ENCODE assay signal across 15 cellular contexts in the genomic region with DNA sequence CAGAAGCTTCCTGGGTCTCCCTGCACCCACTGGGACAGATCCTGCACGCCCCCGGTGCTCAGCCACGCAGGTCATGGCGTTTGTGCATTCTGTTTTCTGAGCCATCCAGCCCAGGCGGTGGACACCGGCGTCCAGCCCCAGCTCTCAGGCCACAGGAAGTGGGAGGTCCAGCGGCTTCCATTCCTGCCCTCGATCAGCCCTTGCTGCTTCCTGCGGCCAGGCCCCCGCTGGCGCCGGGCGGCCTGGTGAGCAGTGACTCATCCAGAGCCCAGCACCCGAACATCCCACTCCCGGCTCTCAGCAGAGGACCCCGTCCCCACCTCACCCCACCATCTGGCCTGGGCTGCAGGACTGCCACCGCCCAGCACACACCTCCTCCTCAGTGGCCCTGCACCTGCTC. TPM values are rescaled to one million over a fixed set of nuclear protein-coding genes. Genes with fewer than 3 reads are reported as not detected.
DNase-seq lines count a peak whose midpoint lies in the region; ATAC-seq, FAIRE-seq and TF ChIP-seq lines count a peak whose summit lies in the region.
"Had no signal": no experiment of that assay in that cellular context is flagged by ENCODE, and none has a peak within 500 bp of the region (broad histone marks: within the 10 kb centered on the region; RNA-seq: fewer than 3 reads in every experiment).

No MANE protein-coding gene starts in this region.

- peak overlapping the region; percentile 29 for H3K4me2 ChIP-seq in K562 (ENCODE audit: insufficient read depth, low read length)

- CTCF ChIA-PET in K562 (lab: Yijun Ruan, JAX; ENCODE audit: low intra/inter-chr PET ratio): no interaction called here

- ATAC-seq in activated naive CD8-positive, alpha-beta T cell treated with anti-CD3 and anti-CD28 coated beads, Interleukin-2, amount 10 ng/mL, durations not matched to agents 7 days and 5 days (ENCODE audit: low read depth): no peak
- ATAC-seq in activated naive CD8-positive, alpha-beta T cell treated with anti-CD3 and anti-CD28 coated beads, Interleukin-2, amount 50 U/mL, for 24 hours: no peak
- ATAC-seq in K562 (peak; percentile 55), left lung (peak; percentile 4), upper lobe of right lung (peak; percentile 4), HG02588 (IDR thresholded peaks at IDR 0.05; ENCODE audit: unreplicated experiment) (no peak), HG02885 (IDR thresholded peaks at IDR 0.05; ENCODE audit: poor library complexity, unreplicated experiment) (no peak), GM21360 (IDR thresholded peaks at IDR 0.05; ENCODE audit: unreplicated experiment) (no peak)
- ATAC-seq: naive thymus-derived CD8-positive, alpha-beta T cell had no signal

- peaks cover 9% of the 10 kb centered on the region; the same call in 1 of the 2 replicates for H4K20me1 ChIP-seq in K562 (replicated peaks; ENCODE audit: control insufficient read depth, insufficient read depth, low read length)

- no peak for TF ChIP-seq POLR2A in K562 (conservative IDR thresholded peaks at IDR 0.05)

- intact Hi-C loops in K562 (cut with micrococcal nuclease) (no loop called here), left lung (cut with DNase I) (no loop called here), upper lobe of right lung (cut with DNase I) (no loop called here)

- no peak overlapping the region for H3K4me3 Mint-ChIP-seq in activated naive CD8-positive, alpha-beta T cell treated with anti-CD3 and anti-CD28 coated beads, Interleukin-2, amount 10 ng/mL, durations not matched to agents 7 days and 5 days
- H3K4me3 Mint-ChIP-seq in activated naive CD8-positive, alpha-beta T cell treated with anti-CD3 and anti-CD28 coated beads, Interleukin-2, amount 50 U/mL, for 24 hours: no peak overlapping the region
- H3K4me3 Mint-ChIP-seq: activated CD4-positive, alpha-beta memory T cell treated with anti-CD3 and anti-CD28 coated beads for 36 hours had no signal

- H3K27me3 Mint-ChIP-seq in activated naive CD8-positive, alpha-beta T cell treated with anti-CD3 and anti-CD28 coated beads, Interleukin-2, amount 10 ng/mL, durations not matched to agents 7 days and 5 days: peaks cover 23% of the 10 kb centered on the region
- H3K27me3 Mint-ChIP-seq in activated naive CD8-positive, alpha-beta T cell treated with anti-CD3 and anti-CD28 coated beads, Interleukin-2, amount 50 U/mL, for 24 hours: peaks cover 37% of the 10 kb centered on the region

- H3K9me3 Mint-ChIP-seq in activated naive CD8-positive, alpha-beta T cell treated with anti-CD3 and anti-CD28 coated beads, Interleukin-2, amount 10 ng/mL, durations not matched to agents 7 days and 5 days: no peaks in the 10 kb centered on the region
- H3K9me3 Mint-ChIP-seq in activated naive CD8-positive, alpha-beta T cell treated with anti-CD3 and anti-CD28 coated beads, Interleukin-2, amount 50 U/mL, for 24 hours: no peaks in the 10 kb centered on the region
- H3K9me3 Mint-ChIP-seq: activated CD4-positive, alpha-beta memory T cell treated with anti-CD3 and anti-CD28 coated beads for 36 hours; naive thymus-derived CD8-positive, alpha-beta T cell had no signal

- peak; percentile 81 for FAIRE-seq in K562 (lab: Jason Lieb, UNC)
- FAIRE-seq: keratinocyte had no signal

- no peak for DNase-seq in activated naive CD8-positive, alpha-beta T cell treated with anti-CD3 and anti-CD28 coated beads, Interleukin-2, amount 10 ng/mL, durations not matched to agents 7 days and 5 days
- DNase-seq in activated naive CD8-positive, alpha-beta T cell treated with anti-CD3 and anti-CD28 coated beads, Interleukin-2, amount 50 U/mL, for 24 hours: no peak
- DNase-seq in K562 (ENCODE audit: extremely low read depth in 1 of 4, low spot score in 3 of 4) (peak; percentile 51 to 71 (median 62)), left lung (no peak), upper lobe of right lung (no peak)
- DNase-seq: 8988T; activated CD4-positive, alpha-beta memory T cell treated with anti-CD3 and anti-CD28 coated beads for 36 hours; activated gamma-delta T cell; naive thymus-derived CD8-positive, alpha-beta T cell; T-helper 1 cell; tibial artery had no signal

- H3K36me3 ChIP-seq in K562 (ENCODE audit: control insufficient read depth, insufficient read depth, low read length) (no peaks in the 10 kb centered on the region), left lung (no peaks in the 10 kb centered on the region), upper lobe of right lung (no peaks in the 10 kb centered on the region)
- H3K36me3 ChIP-seq: tibial artery had no signal

- WGBS in K562 (ENCODE audit: insufficient coverage, low coverage, missing lambda C conversion rate): 4% methylated on average over 18 of the region's 18 CpGs

- H3K27me3 ChIP-seq in K562 (ENCODE audit: control insufficient read depth in 2 of 2, insufficient read depth in 2 of 2, low read length in 2 of 2) (peaks cover 0 to 12% of the 10 kb centered on the region in 2 experiments; a peak in 2 of 5 replicates), left lung (peaks cover 21 to 81% of the 10 kb centered on the region in 2 donors), upper lobe of right lung (peaks cover 47% of the 10 kb centered on the region)

- H3K9me1 ChIP-seq in K562 (ENCODE audit: control insufficient read depth, insufficient read depth, low read length): no peaks in the 10 kb centered on the region

- TF ChIP-seq EP300 in K562 (IDR thresholded peaks at IDR 0.05; ENCODE audit: low read length): no peak

- no peaks in the 10 kb centered on the region for H3K36me3 Mint-ChIP-seq in activated naive CD8-positive, alpha-beta T cell treated with anti-CD3 and anti-CD28 coated beads, Interleukin-2, amount 10 ng/mL, durations not matched to agents 7 days and 5 days
- H3K36me3 Mint-ChIP-seq in activated naive CD8-positive, alpha-beta T cell treated with anti-CD3 and anti-CD28 coated beads, Interleukin-2, amount 50 U/mL, for 24 hours (ENCODE audit: low read depth): no peaks in the 10 kb centered on the region
- H3K36me3 Mint-ChIP-seq: activated CD4-positive, alpha-beta memory T cell treated with anti-CD3 and anti-CD28 coated beads for 36 hours had no signal

- BruUV-seq in K562 (replicated peaks; lab: Mats Ljungman, UMichigan): no TSS peak

- no peak overlapping the region; a peak in 1 of 4 replicates for H3K9ac ChIP-seq in K562 (ENCODE audit: insufficient read depth in 1 of 2, low read depth in 2 of 2, low read length in 2 of 2)

- no peak overlapping the region for H3K27ac ChIP-seq in K562 (ENCODE audit: extremely low read depth, low read depth, low read length)
- H3K27ac ChIP-seq in left lung: peak overlapping the region; percentile 53 to 81
- peak overlapping the region; percentile 70 for H3K27ac ChIP-seq in upper lobe of right lung
- H3K27ac ChIP-seq: tibial artery had no signal

- POLR2A ChIA-PET in activated naive CD8-positive, alpha-beta T cell treated with anti-CD3 and anti-CD28 coated beads, Interleukin-2, amount 10 ng/mL, durations not matched to agents 7 days and 5 days (lab: Charles Lee): no interaction called here
- POLR2A ChIA-PET in K562 (lab: Yijun Ruan, JAX): no interaction called here

- H3K9me3 ChIP-seq in K562 (replicated peaks; ENCODE audit: control insufficient read depth, insufficient read depth, low read depth, low read length) (no peaks in the 10 kb centered on the region), left lung (no peaks in the 10 kb centered on the region), upper lobe of right lung (no peaks in the 10 kb centered on the region)
- H3K9me3 ChIP-seq: tibial artery had no signal

- peak overlapping the region; percentile 48 for H3K27ac Mint-ChIP-seq in activated naive CD8-positive, alpha-beta T cell treated with anti-CD3 and anti-CD28 coated beads, Interleukin-2, amount 10 ng/mL, durations not matched to agents 7 days and 5 days
- no peak overlapping the region for H3K27ac Mint-ChIP-seq in activated naive CD8-positive, alpha-beta T cell treated with anti-CD3 and anti-CD28 coated beads, Interleukin-2, amount 50 U/mL, for 24 hours
- H3K27ac Mint-ChIP-seq: activated CD4-positive, alpha-beta memory T cell treated with anti-CD3 and anti-CD28 coated beads for 36 hours had no signal

- TF ChIP-seq RAD21 in K562 (CRISPR knock-in tag; conservative IDR thresholded peaks at IDR 0.05 in 1 of 2, IDR thresholded peaks at IDR 0.05 in 1 of 2): no peak

- peak overlapping the region; percentile 59; the same call in 1 of the 2 replicates for H2AFZ ChIP-seq in K562 (ENCODE audit: low read depth, low read length)

- in situ Hi-C loops in K562 (cut with MboI): no loop called here

- TF ChIP-seq CTCF in K562 (IDR thresholded peaks at IDR 0.05 in 2 of 3, conservative IDR thresholded peaks at IDR 0.05 in 1 of 3; ENCODE audit: insufficient read depth in 2 of 3, low read depth in 1 of 3, low read length in 3 of 3) (no peak), left lung (IDR thresholded peaks at IDR 0.05) (no peak), upper lobe of right lung (IDR thresholded peaks at IDR 0.05) (no peak)

- H3K4me1 ChIP-seq in K562 (replicated peaks in 1 of 2; ENCODE audit: control insufficient read depth in 2 of 2, insufficient read depth in 2 of 2, low read length in 2 of 2): peaks cover 6 to 72% of the 10 kb centered on the region in 2 experiments; a peak in 3 of 5 replicates
- peaks cover 16 to 82% of the 10 kb centered on the region in 2 donors for H3K4me1 ChIP-seq in left lung
- peaks cover 61% of the 10 kb centered on the region for H3K4me1 ChIP-seq in upper lobe of right lung

- H3K4me1 Mint-ChIP-seq in activated naive CD8-positive, alpha-beta T cell treated with anti-CD3 and anti-CD28 coated beads, Interleukin-2, amount 10 ng/mL, durations not matched to agents 7 days and 5 days: peaks cover 28% of the 10 kb centered on the region
- H3K4me1 Mint-ChIP-seq in activated naive CD8-positive, alpha-beta T cell treated with anti-CD3 and anti-CD28 coated beads, Interleukin-2, amount 50 U/mL, for 24 hours: peaks cover 22% of the 10 kb centered on the region

- no peaks in the 10 kb centered on the region for H3K79me2 ChIP-seq in K562 (ENCODE audit: control insufficient read depth, insufficient read depth, low read length)

- no peak overlapping the region for H3K4me3 ChIP-seq in K562
- H3K4me3 ChIP-seq in left lung: no peak overlapping the region
- no peak overlapping the region for H3K4me3 ChIP-seq in upper lobe of right lung
- H3K4me3 ChIP-seq: tibial artery had no signal

RNA-seq across cellular contexts. Expression of a gene that starts 18.0 kb away (rescaled TPM):
- 10 to 100 TPM; 23.3 to 28.0 TPM for total RNA-seq in activated naive CD8-positive, alpha-beta T cell treated with anti-CD3 and anti-CD28 coated beads, Interleukin-2, amount 10 ng/mL, durations not matched to agents 7 days and 5 days
- 7.5 and 26.6 TPM in 2 replicates for total RNA-seq in K562 (2011; cell fraction: chromatin; rRNA removed; ENCODE audit: low replicate concordance)
- 23.2 and 26.8 TPM in 2 replicates for total RNA-seq in K562 (2011; cell fraction: nucleolus; rRNA removed)
- total RNA-seq in K562 (2011; cell fraction: nucleoplasm; rRNA removed): 10.1 and 13.7 TPM in 2 replicates
- total RNA-seq in K562 (2014; rRNA removed) (12.3 and 13.2 TPM in 2 replicates), K562 (2014; rRNA removed; fragmentation: Illumina TruSeq; extraction: Trizol) (1.7 and 2.1 TPM in 2 replicates), K562 (2015; rRNA removed; fragmentation: Illumina TruSeq; extraction: Trizol) (11.7 and 11.9 TPM in 2 replicates), K562 (2021) (15.7 and 16.3 TPM in 2 replicates), left lung (10 to 100 TPM; 52.5 to 77.5 TPM), upper lobe of right lung (59.1 TPM)
- polyA plus RNA-seq in K562 (2011; rRNA removed) (8.3 and 10.6 TPM in 2 replicates), K562 (2014; fragmentation: Illumina TruSeq; extraction: Trizol) (3.1 and 6.4 TPM in 2 replicates), K562 (2014; fragmentation: Nextera tagmentation; extraction: Ambion mirVana) (under 1 TPM; 0.14 to 0.85 TPM), K562 (2014; rRNA removed) (8.2 and 14.5 TPM in 2 replicates)
- 10.6 and 23.4 TPM in 2 replicates for polyA plus RNA-seq in K562 (2011; cell fraction: cytosol; rRNA removed)
- 16.5 and 26.6 TPM in 2 replicates for polyA plus RNA-seq in K562 (2011; cell fraction: nucleus; rRNA removed)
- 20.4 and 28.6 TPM in 2 replicates for polyA plus RNA-seq in K562 (2012)
- 1.1 and 2.3 TPM in 2 replicates for polyA minus RNA-seq in K562 (2011; rRNA and poly(A)+ RNA removed)
- 3.7 and 9.5 TPM in 2 replicates for polyA minus RNA-seq in K562 (2011; cell fraction: cytosol; rRNA and poly(A)+ RNA removed)
- polyA minus RNA-seq in K562 (2011; cell fraction: nucleus; rRNA and poly(A)+ RNA removed): 2.7 and 3.6 TPM in 2 replicates

RNA-seq across cellular contexts. Expression of a gene that starts 30.5 kb away (rescaled TPM):
- total RNA-seq in activated naive CD8-positive, alpha-beta T cell treated with anti-CD3 and anti-CD28 coated beads, Interleukin-2, amount 10 ng/mL, durations not matched to agents 7 days and 5 days: 1 to 10 TPM; 1.8 to 3.2 TPM
- total RNA-seq in K562 (2011; cell fraction: chromatin; rRNA removed; ENCODE audit: low replicate concordance): 61.3 and 185 TPM in 2 replicates
- total RNA-seq in K562 (2011; cell fraction: nucleolus; rRNA removed): 142 and 150 TPM in 2 replicates
- total RNA-seq in K562 (2011; cell fraction: nucleoplasm; rRNA removed): 67.6 and 76.6 TPM in 2 replicates
- total RNA-seq in K562 (2014; rRNA removed): 20.1 and 22.8 TPM in 2 replicates
- total RNA-seq in K562 (2014; rRNA removed; fragmentation: Illumina TruSeq; extraction: Trizol): 2.4 and 3.3 TPM in 2 replicates
- total RNA-seq in K562 (2015; rRNA removed; fragmentation: Illumina TruSeq; extraction: Trizol): 10.5 and 10.7 TPM in 2 replicates
- total RNA-seq in K562 (2021): 43.4 and 48.4 TPM in 2 replicates
- polyA plus RNA-seq in K562 (2011; rRNA removed): 8.6 and 12.1 TPM in 2 replicates
- polyA plus RNA-seq in K562 (2011; cell fraction: cytosol; rRNA removed): 10.2 and 16.7 TPM in 2 replicates
- polyA plus RNA-seq in K562 (2011; cell fraction: nucleus; rRNA removed): 134 and 193 TPM in 2 replicates
- 20.4 and 32.1 TPM in 2 replicates for polyA plus RNA-seq in K562 (2012)
- polyA plus RNA-seq in K562 (2014; fragmentation: Illumina TruSeq; extraction: Trizol): 6.6 and 16.7 TPM in 2 replicates
- under 1 TPM; 0.25 to 0.50 TPM for polyA plus RNA-seq in K562 (2014; fragmentation: Nextera tagmentation; extraction: Ambion mirVana)
- 24.5 and 38.0 TPM in 2 replicates for polyA plus RNA-seq in K562 (2014; rRNA removed)
- polyA minus RNA-seq in K562 (2011; rRNA and poly(A)+ RNA removed): 8.1 and 12.6 TPM in 2 replicates
- 17.8 and 19.8 TPM in 2 replicates for polyA minus RNA-seq in K562 (2011; cell fraction: cytosol; rRNA and poly(A)+ RNA removed)
- 39.4 and 47.9 TPM in 2 replicates for polyA minus RNA-seq in K562 (2011; cell fraction: nucleus; rRNA and poly(A)+ RNA removed)
- 10 to 100 TPM; 32.0 to 34.2 TPM for total RNA-seq in left lung
- total RNA-seq in upper lobe of right lung: 31.2 TPM

RNA-seq across cellular contexts. Expression of a gene that starts 49.2 kb away (rescaled TPM):
- 10 to 100 TPM; 49.6 to 51.3 TPM for total RNA-seq in activated naive CD8-positive, alpha-beta T cell treated with anti-CD3 and anti-CD28 coated beads, Interleukin-2, amount 10 ng/mL, durations not matched to agents 7 days and 5 days
- not detected in 2 replicates for total RNA-seq in K562 (2011; cell fraction: chromatin; rRNA removed; ENCODE audit: low replicate concordance)
- total RNA-seq in K562 (2011; cell fraction: nucleolus; rRNA removed): not detected in 2 replicates
- not detected in 2 replicates for total RNA-seq in K562 (2011; cell fraction: nucleoplasm; rRNA removed)
- total RNA-seq in K562 (2014; rRNA removed) (not detected in 2 replicates), K562 (2014; rRNA removed; fragmentation: Illumina TruSeq; extraction: Trizol) (not detected in 2 replicates), K562 (2015; rRNA removed; fragmentation: Illumina TruSeq; extraction: Trizol) (not detected in 2 replicates), K562 (2021) (0.16 TPM in 1 of 2 replicates, not detected in the other), left lung (10 to 100 TPM; 45.4 to 52.6 TPM), upper lobe of right lung (51.3 TPM)
- polyA plus RNA-seq in K562 (2011; rRNA removed) (not detected in 2 replicates), K562 (2014; fragmentation: Illumina TruSeq; extraction: Trizol) (not detected in 2 replicates), K562 (2014; fragmentation: Nextera tagmentation; extraction: Ambion mirVana) (not detected), K562 (2014; rRNA removed) (not detected in 2 replicates)
- not detected in 2 replicates for polyA plus RNA-seq in K562 (2011; cell fraction: cytosol; rRNA removed)
- polyA plus RNA-seq in K562 (2011; cell fraction: nucleus; rRNA removed): not detected in 2 replicates
- polyA plus RNA-seq in K562 (2012): 0.08 TPM in 1 of 2 replicates, not detected in the other
- polyA minus RNA-seq in K562 (2011; rRNA and poly(A)+ RNA removed): not detected in 2 replicates
- polyA minus RNA-seq in K562 (2011; cell fraction: cytosol; rRNA and poly(A)+ RNA removed): 0.38 TPM in 1 of 2 replicates, not detected in the other
- not detected in 2 replicates for polyA minus RNA-seq in K562 (2011; cell fraction: nucleus; rRNA and poly(A)+ RNA removed)

Comparison
In these comparisons a context has a peak if more than half of its experiments do, and no peak if none do; other contexts are left out.
1. ATAC-seq: peak in K562 (single experiment), left lung (single experiment) and upper lobe of right lung (single experiment); none in activated naive CD8-positive, alpha-beta T cell treated with anti-CD3 and anti-CD28 coated beads, Interleukin-2, amount 10 ng/mL, durations not matched to agents 7 days and 5 days (single experiment), activated naive CD8-positive, alpha-beta T cell treated with anti-CD3 and anti-CD28 coated beads, Interleukin-2, amount 50 U/mL, for 24 hours (single experiment), HG02588 (single experiment), HG02885 (single experiment) and GM21360 (single experiment).
2. DNase-seq: peak in K562 (4 of 4); none in activated naive CD8-positive, alpha-beta T cell treated with anti-CD3 and anti-CD28 coated beads, Interleukin-2, amount 10 ng/mL, durations not matched to agents 7 days and 5 days (single experiment), activated naive CD8-positive, alpha-beta T cell treated with anti-CD3 and anti-CD28 coated beads, Interleukin-2, amount 50 U/mL, for 24 hours (single experiment), left lung (0 of 2) and upper lobe of right lung (single experiment).
3. RNA of a gene that starts 49.2 kb away (total RNA-seq): 45.4 to 52.6 TPM in left lung, 49.6 to 51.3 TPM in activated naive CD8-positive, alpha-beta T cell treated with anti-CD3 and anti-CD28 coated beads, Interleukin-2, amount 10 ng/mL, durations not matched to agents 7 days and 5 days and 51.3 TPM in upper lobe of right lung (single experiment); 0.16 TPM in K562; every median in the first group is over 10 times any median in the second.